1 cellular context compared by ENCODE assay signal in the genomic region with DNA sequence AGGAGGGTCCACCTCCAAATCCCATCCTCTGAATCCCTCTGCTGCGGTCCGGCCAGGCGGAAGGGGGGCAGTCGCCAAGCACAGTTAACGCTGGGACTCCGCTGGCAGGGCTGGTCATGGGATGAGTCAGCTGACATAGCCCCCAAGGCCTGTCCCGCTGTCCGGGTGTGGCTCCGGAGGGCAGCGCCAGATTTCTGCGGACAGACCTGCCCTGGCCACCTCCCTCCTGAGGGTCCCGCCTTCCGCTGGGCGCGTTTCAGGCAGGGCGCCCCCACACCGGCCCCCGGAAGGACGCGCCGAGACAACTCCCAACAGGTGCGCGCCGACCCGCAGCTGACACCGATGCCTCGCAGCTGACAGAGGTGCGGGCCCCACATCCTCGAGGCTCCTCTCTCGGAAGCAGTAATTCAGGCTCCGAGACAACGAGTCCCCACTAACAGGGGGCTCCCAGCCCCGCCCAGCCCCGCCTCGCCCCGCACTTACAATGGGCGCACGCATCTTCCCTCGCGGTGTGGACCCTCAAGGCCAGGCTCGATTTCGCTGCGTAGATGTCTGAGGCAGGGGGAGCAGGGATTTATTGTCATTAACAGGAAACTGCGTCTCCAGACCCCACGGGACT.
TF ChIP-seq lines count a peak whose summit lies in the region.

No MANE protein-coding gene starts in this region.

TF ChIP-seq in IMR-90, 13 proteins besides CTCF, POLR2A, EP300 and RAD21:
- TF ChIP-seq MAFK (IDR thresholded peaks at IDR 0.05; ENCODE audit: low read depth, low read length): no peak
- TF ChIP-seq, protein P1, sequence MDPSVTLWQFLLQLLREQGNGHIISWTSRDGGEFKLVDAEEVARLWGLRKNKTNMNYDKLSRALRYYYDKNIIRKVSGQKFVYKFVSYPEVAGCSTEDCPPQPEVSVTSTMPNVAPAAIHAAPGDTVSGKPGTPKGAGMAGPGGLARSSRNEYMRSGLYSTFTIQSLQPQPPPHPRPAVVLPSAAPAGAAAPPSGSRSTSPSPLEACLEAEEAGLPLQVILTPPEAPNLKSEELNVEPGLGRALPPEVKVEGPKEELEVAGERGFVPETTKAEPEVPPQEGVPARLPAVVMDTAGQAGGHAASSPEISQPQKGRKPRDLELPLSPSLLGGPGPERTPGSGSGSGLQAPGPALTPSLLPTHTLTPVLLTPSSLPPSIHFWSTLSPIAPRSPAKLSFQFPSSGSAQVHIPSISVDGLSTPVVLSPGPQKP (IDR thresholded peaks at IDR 0.05; ENCODE audit: borderline replicate concordance, low read depth, low read length): no peak
- TF ChIP-seq, protein P2, sequence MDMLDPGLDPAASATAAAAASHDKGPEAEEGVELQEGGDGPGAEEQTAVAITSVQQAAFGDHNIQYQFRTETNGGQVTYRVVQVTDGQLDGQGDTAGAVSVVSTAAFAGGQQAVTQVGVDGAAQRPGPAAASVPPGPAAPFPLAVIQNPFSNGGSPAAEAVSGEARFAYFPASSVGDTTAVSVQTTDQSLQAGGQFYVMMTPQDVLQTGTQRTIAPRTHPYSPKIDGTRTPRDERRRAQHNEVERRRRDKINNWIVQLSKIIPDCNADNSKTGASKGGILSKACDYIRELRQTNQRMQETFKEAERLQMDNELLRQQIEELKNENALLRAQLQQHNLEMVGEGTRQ (IDR thresholded peaks at IDR 0.05; ENCODE audit: low read depth, low read length): peak; percentile 36; the same call in 1 of the 2 replicates
TF ChIP-seq in IMR-90: peak in this region for 1.
